ENCODE assay signal across 11 cellular contexts in the genomic region with DNA sequence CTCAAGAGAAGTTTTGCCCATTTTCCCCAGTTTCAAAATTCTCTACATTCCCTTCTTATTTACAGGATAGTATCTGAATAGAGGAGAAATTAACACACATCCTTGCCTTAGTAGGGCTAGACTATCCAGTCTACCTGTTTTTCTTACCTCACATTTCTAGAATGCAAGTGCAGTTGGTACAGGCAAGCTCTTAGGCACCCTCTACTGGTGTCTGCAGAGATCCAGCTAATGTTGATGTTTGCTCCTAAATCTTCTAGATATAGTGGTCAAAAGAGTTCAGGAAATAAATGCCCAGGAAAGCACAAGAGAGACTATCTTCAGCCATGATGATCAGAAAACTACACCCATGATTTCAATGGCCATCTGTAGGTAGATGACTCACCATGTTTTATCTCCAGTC.
DNase-seq lines count a peak whose midpoint lies in the region; ATAC-seq and TF ChIP-seq lines count a peak whose summit lies in the region.
"Had no signal": no experiment of that assay in that cellular context is flagged by ENCODE, and none has a peak within 500 bp of the region (broad histone marks: within the 10 kb centered on the region; RNA-seq: fewer than 3 reads in every experiment).

No MANE protein-coding gene starts in this region.

- H3K79me2 ChIP-seq in GM23248 (ENCODE audit: insufficient read depth): no peaks in the 10 kb centered on the region

- no peaks in the 10 kb centered on the region for H3K36me3 Mint-ChIP-seq in activated T-helper 1 cell treated with anti-CD3 and anti-CD28 coated beads, Interleukin-12 subunit alpha, Interleukin-12 subunit beta, Interleukin-2, Interleukin-4 antibody, amounts not matched to agents 30 ng/mL and 10 ng/mL and 1 ng/mL, durations not matched to agents 14 hours and 24 hours and 36 hours (ENCODE audit: low read depth)
- H3K36me3 Mint-ChIP-seq in natural killer cell: no peaks in the 10 kb centered on the region

- H4K20me1 ChIP-seq in GM23248 (ENCODE audit: insufficient read depth): no peaks in the 10 kb centered on the region

- H3F3A ChIP-seq in GM23248 (ENCODE audit: insufficient read depth): no peaks in the 10 kb centered on the region

- H3K27me3 ChIP-seq in A673 (replicated peaks; ENCODE audit: insufficient read depth, low read depth, low read length, poor library complexity): no peaks in the 10 kb centered on the region
- no peaks in the 10 kb centered on the region for H3K27me3 ChIP-seq in GM23248 (replicated peaks; ENCODE audit: insufficient read depth)

- DNase-seq in A673 (ENCODE audit: low spot score): peak; percentile 4
- DNase-seq in GM23248: peak; percentile 7
- DNase-seq in RPMI7951 (ENCODE audit: low read depth): peak; percentile 19
- DNase-seq in foreskin fibroblast: peak; percentile 47 to 68
- DNase-seq in NCI-H1694 (lab: John Stamatoyannopoulos, UW): no peak
- no peak for DNase-seq in activated T-helper 1 cell treated with anti-CD3 and anti-CD28 coated beads, Interleukin-12 subunit alpha, Interleukin-12 subunit beta, Interleukin-2, Interleukin-4 antibody, amounts not matched to agents 30 ng/mL and 10 ng/mL and 1 ng/mL, durations not matched to agents 14 hours and 24 hours and 36 hours (ENCODE audit: low spot score)
- DNase-seq in natural killer cell: no peak
- no peak for DNase-seq in stimulated activated naive CD4-positive, alpha-beta T cell (lab: John Stamatoyannopoulos, UW)
- DNase-seq: activated gamma-delta T cell treated with Interleukin-2 at 50 U/mL for 16 hours, naive B cell, NCI-H2029 had no signal

- TF ChIP-seq CTCF in A673 (conservative IDR thresholded peaks at IDR 0.05; ENCODE audit: low read depth, low read length) (peak; percentile 46; the same call in 1 of the 2 replicates), foreskin fibroblast (IDR thresholded peaks at IDR 0.05; ENCODE audit: low read depth, low read length) (peak; percentile 61), natural killer cell (IDR thresholded peaks at IDR 0.05) (no peak)

- H3K9me2 ChIP-seq in GM23248 (ENCODE audit: insufficient read depth): no peaks in the 10 kb centered on the region

- H3K27ac ChIP-seq in A673 (ENCODE audit: low read depth, low read length, poor library complexity, severe bottlenecking): no peak overlapping the region
- no peak overlapping the region for H3K27ac ChIP-seq in GM23248

- intact Hi-C loops in A673 (cut with micrococcal nuclease; ENCODE audit: unreplicated experiment): no loop called here
- intact Hi-C loops in activated T-helper 1 cell treated with anti-CD3 and anti-CD28 coated beads, Interleukin-12 subunit alpha, Interleukin-12 subunit beta, Interleukin-2, Interleukin-4 antibody, amounts not matched to agents 30 ng/mL and 10 ng/mL and 1 ng/mL, durations not matched to agents 14 hours and 24 hours and 36 hours (cut with micrococcal nuclease): no loop called here
- intact Hi-C loops in natural killer cell (cut with micrococcal nuclease): loop anchor here (10.0 kb wide), 1 partner anchor 58 kb away; no protein-coding TSS in a partner anchor

- H3K9me3 ChIP-seq in A673 (ENCODE audit: low read depth, low read length, poor library complexity, severe bottlenecking): no peaks in the 10 kb centered on the region
- H3K9me3 ChIP-seq in GM23248 (ENCODE audit: low read depth): no peaks in the 10 kb centered on the region

- BruUV-seq in A673 (replicated peaks; lab: Mats Ljungman, UMichigan): no TSS peak

- no peak overlapping the region for H2AFZ ChIP-seq in GM23248

- no peaks in the 10 kb centered on the region for H3K4me1 Mint-ChIP-seq in activated T-helper 1 cell treated with anti-CD3 and anti-CD28 coated beads, Interleukin-12 subunit alpha, Interleukin-12 subunit beta, Interleukin-2, Interleukin-4 antibody, amounts not matched to agents 30 ng/mL and 10 ng/mL and 1 ng/mL, durations not matched to agents 14 hours and 24 hours and 36 hours (ENCODE audit: low read depth)
- H3K4me1 Mint-ChIP-seq in natural killer cell: no peaks in the 10 kb centered on the region
- H3K4me1 Mint-ChIP-seq: naive B cell had no signal

- no peaks in the 10 kb centered on the region for H3K27me3 Mint-ChIP-seq in activated T-helper 1 cell treated with anti-CD3 and anti-CD28 coated beads, Interleukin-12 subunit alpha, Interleukin-12 subunit beta, Interleukin-2, Interleukin-4 antibody, amounts not matched to agents 30 ng/mL and 10 ng/mL and 1 ng/mL, durations not matched to agents 14 hours and 24 hours and 36 hours (ENCODE audit: insufficient read depth)
- no peaks in the 10 kb centered on the region for H3K27me3 Mint-ChIP-seq in natural killer cell (ENCODE audit: low read depth in 2 of 2)

- CTCF ChIA-PET in A673 (lab: Charles Lee): interaction anchor here (0.6 kb wide), 1 partner anchor 12 kb away, joined by 4 read pairs; no protein-coding TSS in a partner anchor

- no peak overlapping the region for H3K4me2 ChIP-seq in GM23248 (ENCODE audit: unreplicated experiment)

- no peak overlapping the region for H3K4me3 ChIP-seq in A673 (ENCODE audit: low read depth, low read length, poor library complexity, severe bottlenecking)
- no peak overlapping the region for H3K4me3 ChIP-seq in GM23248
- no peak overlapping the region for H3K4me3 ChIP-seq in foreskin fibroblast (ENCODE audit: low read depth in 1 of 2, low read length in 2 of 2)

- H3K9ac ChIP-seq in GM23248: no peak overlapping the region

- H3K4me1 ChIP-seq in A673 (ENCODE audit: insufficient read depth, low read length, poor library complexity, severe bottlenecking) (no peaks in the 10 kb centered on the region), GM23248 (ENCODE audit: insufficient read depth) (no peaks in the 10 kb centered on the region)

- no peak for ATAC-seq in natural killer cell

- peaks cover 7% of the 10 kb centered on the region for H3K9me3 Mint-ChIP-seq in activated T-helper 1 cell treated with anti-CD3 and anti-CD28 coated beads, Interleukin-12 subunit alpha, Interleukin-12 subunit beta, Interleukin-2, Interleukin-4 antibody, amounts not matched to agents 30 ng/mL and 10 ng/mL and 1 ng/mL, durations not matched to agents 14 hours and 24 hours and 36 hours
- peaks cover 5 to 12% of the 10 kb centered on the region in 2 donors for H3K9me3 Mint-ChIP-seq in natural killer cell

- H3K27ac Mint-ChIP-seq in activated T-helper 1 cell treated with anti-CD3 and anti-CD28 coated beads, Interleukin-12 subunit alpha, Interleukin-12 subunit beta, Interleukin-2, Interleukin-4 antibody, amounts not matched to agents 30 ng/mL and 10 ng/mL and 1 ng/mL, durations not matched to agents 14 hours and 24 hours and 36 hours: no peak overlapping the region
- no peak overlapping the region for H3K27ac Mint-ChIP-seq in natural killer cell
- H3K27ac Mint-ChIP-seq: naive B cell had no signal

- no peaks in the 10 kb centered on the region for H3K36me3 ChIP-seq in A673 (ENCODE audit: insufficient read depth, low read length, poor library complexity, severe bottlenecking)
- no peaks in the 10 kb centered on the region for H3K36me3 ChIP-seq in GM23248 (ENCODE audit: low read depth)

- POLR2A ChIA-PET in A673 (lab: Charles Lee; ENCODE audit: low non-redundant PET): no interaction called here

- in situ Hi-C loops in GM23248 (cut with MboI): no loop called here

- H3K4me3 Mint-ChIP-seq in activated T-helper 1 cell treated with anti-CD3 and anti-CD28 coated beads, Interleukin-12 subunit alpha, Interleukin-12 subunit beta, Interleukin-2, Interleukin-4 antibody, amounts not matched to agents 30 ng/mL and 10 ng/mL and 1 ng/mL, durations not matched to agents 14 hours and 24 hours and 36 hours: no peak overlapping the region
- H3K4me3 Mint-ChIP-seq in natural killer cell: no peak overlapping the region
- H3K4me3 Mint-ChIP-seq: naive B cell had no signal

Comparison
In these comparisons a context has a peak if more than half of its experiments do, and no peak if none do; other contexts are left out.
1. DNase-seq: peak in A673 (single experiment), GM23248 (single experiment), RPMI7951 (single experiment) and foreskin fibroblast (2 of 2); none in NCI-H1694 (single experiment), activated T-helper 1 cell treated with anti-CD3 and anti-CD28 coated beads, Interleukin-12 subunit alpha, Interleukin-12 subunit beta, Interleukin-2, Interleukin-4 antibody, amounts not matched to agents 30 ng/mL and 10 ng/mL and 1 ng/mL, durations not matched to agents 14 hours and 24 hours and 36 hours (single experiment), natural killer cell (single experiment) and stimulated activated naive CD4-positive, alpha-beta T cell (0 of 6).